16 cellular contexts compared by ENCODE assay signal in the genomic region with DNA sequence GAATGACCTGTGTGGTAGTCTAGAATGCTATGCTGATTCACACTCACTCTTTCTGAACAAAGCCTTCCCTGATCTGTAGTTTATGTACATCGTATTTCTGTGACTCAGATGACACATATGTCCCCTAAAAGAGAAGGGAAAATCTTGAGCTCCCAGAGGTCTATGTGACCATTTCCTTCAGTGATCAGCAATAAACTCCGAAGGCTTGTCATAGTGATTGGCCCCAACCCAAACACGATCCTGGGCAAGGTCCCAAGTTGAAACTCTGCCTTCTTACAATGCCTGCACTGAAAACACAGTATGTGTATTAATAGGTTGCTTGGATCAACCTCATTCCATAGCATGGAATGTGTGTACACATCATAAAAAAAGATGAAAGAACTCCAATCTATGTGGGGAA.
A peak's percentile ranks its signal among the peaks of the same experiment; 100 is the strongest.
DNase-seq lines count a peak whose midpoint lies in the region; ATAC-seq and TF ChIP-seq lines count a peak whose summit lies in the region.
"Had no signal": no experiment of that assay in that cellular context is flagged by ENCODE, and none has a peak within 500 bp of the region (broad histone marks: within the 10 kb centered on the region; RNA-seq: fewer than 3 reads in every experiment).

No MANE protein-coding gene starts in this region.

- DNase-seq in HuH-7 (ENCODE audit: low spot score) (peak; percentile 16), choroid plexus epithelial cell (ENCODE audit: low read depth) (peak; percentile 61), lung microvascular endothelial cell (ENCODE audit: low read depth in 2 of 2) (peak; percentile 46 to 61), vagina (ENCODE audit: extremely low spot score in 2 of 2) (no peak), mesenteric fat pad (ENCODE audit: low spot score) (no peak), T-cell (no peak)
- DNase-seq in stimulated activated effector memory CD8-positive, alpha-beta T cell treated with anti-CD3 and anti-CD28 coated beads, Interleukin-12 subunit alpha, Interleukin-12 subunit beta, amount 100 ng/mL, for 72 hours (ENCODE audit: low spot score in 2 of 2) = no peak
- DNase-seq: activated naive CD8-positive, alpha-beta T cell treated with anti-CD3 and anti-CD28 coated beads, Interleukin-2, amount 50 U/mL, for 24 hours; DMS53; NCI-H774; SIG-M5; stimulated activated CD4-positive, alpha-beta T cell treated with anti-CD3 and anti-CD28 coated beads, Interleukin-15, amount 100 ng/mL, for 24 hours; upper lobe of right lung; WERI-Rb-1 had no signal

- no peaks in the 10 kb centered on the region for H3K4me1 ChIP-seq in vagina
- H3K4me1 ChIP-seq: upper lobe of right lung had no signal

- intact Hi-C loops in vagina (cut with DNase I) = no loop called here

- no peaks in the 10 kb centered on the region for H3K9me3 ChIP-seq in vagina
- H3K9me3 ChIP-seq: upper lobe of right lung had no signal

- H3K4me3 ChIP-seq in choroid plexus epithelial cell (ENCODE audit: low read depth, low read length) (no peak overlapping the region), vagina (no peak overlapping the region)
- H3K4me3 ChIP-seq: GM23338, upper lobe of right lung had no signal

- H3K36me3 Mint-ChIP-seq in T-cell = no peaks in the 10 kb centered on the region
- H3K36me3 Mint-ChIP-seq in stimulated activated effector memory CD8-positive, alpha-beta T cell treated with anti-CD3 and anti-CD28 coated beads, Interleukin-12 subunit alpha, Interleukin-12 subunit beta, amount 100 ng/mL, for 72 hours = no peaks in the 10 kb centered on the region

- H3K27ac ChIP-seq in 22Rv1 (peak overlapping the region; percentile 55), vagina (no peak overlapping the region)
- H3K27ac ChIP-seq: upper lobe of right lung, WERI-Rb-1 had no signal

- H3K36me3 ChIP-seq in vagina = no peaks in the 10 kb centered on the region
- H3K36me3 ChIP-seq: upper lobe of right lung, WERI-Rb-1 had no signal

- H3K9me3 Mint-ChIP-seq in T-cell = peaks cover 0 to 5% (median 3%) of the 10 kb centered on the region in 3 donors
- peaks cover 3% of the 10 kb centered on the region for H3K9me3 Mint-ChIP-seq in stimulated activated effector memory CD8-positive, alpha-beta T cell treated with anti-CD3 and anti-CD28 coated beads, Interleukin-12 subunit alpha, Interleukin-12 subunit beta, amount 100 ng/mL, for 72 hours
- H3K9me3 Mint-ChIP-seq: GM23338 had no signal

- CTCF ChIA-PET in T-cell (lab: Charles Lee) = no interaction called here

- POLR2A ChIA-PET in T-cell (lab: Charles Lee) = no interaction called here

- TF ChIP-seq POLR2A in vagina (IDR thresholded peaks at IDR 0.05) = no peak

- no peaks in the 10 kb centered on the region for H3K4me1 Mint-ChIP-seq in T-cell
- no peaks in the 10 kb centered on the region for H3K4me1 Mint-ChIP-seq in stimulated activated effector memory CD8-positive, alpha-beta T cell treated with anti-CD3 and anti-CD28 coated beads, Interleukin-12 subunit alpha, Interleukin-12 subunit beta, amount 100 ng/mL, for 72 hours
- H3K4me1 Mint-ChIP-seq: activated naive CD8-positive, alpha-beta T cell treated with anti-CD3 and anti-CD28 coated beads, Interleukin-2, amount 50 U/mL, for 24 hours had no signal

- H3K4me3 Mint-ChIP-seq in T-cell = no peak overlapping the region
- no peak overlapping the region for H3K4me3 Mint-ChIP-seq in stimulated activated effector memory CD8-positive, alpha-beta T cell treated with anti-CD3 and anti-CD28 coated beads, Interleukin-12 subunit alpha, Interleukin-12 subunit beta, amount 100 ng/mL, for 72 hours
- H3K4me3 Mint-ChIP-seq: activated naive CD8-positive, alpha-beta T cell treated with anti-CD3 and anti-CD28 coated beads, Interleukin-2, amount 50 U/mL, for 24 hours; GM23338 had no signal

- no peaks in the 10 kb centered on the region for H3K27me3 Mint-ChIP-seq in T-cell
- H3K27me3 Mint-ChIP-seq: activated naive CD8-positive, alpha-beta T cell treated with anti-CD3 and anti-CD28 coated beads, Interleukin-2, amount 50 U/mL, for 24 hours had no signal

- H3K27me3 ChIP-seq in vagina = no peaks in the 10 kb centered on the region
- H3K27me3 ChIP-seq: upper lobe of right lung had no signal

- no peak overlapping the region for H3K27ac Mint-ChIP-seq in T-cell
- no peak overlapping the region for H3K27ac Mint-ChIP-seq in stimulated activated effector memory CD8-positive, alpha-beta T cell treated with anti-CD3 and anti-CD28 coated beads, Interleukin-12 subunit alpha, Interleukin-12 subunit beta, amount 100 ng/mL, for 72 hours
- H3K27ac Mint-ChIP-seq: activated naive CD8-positive, alpha-beta T cell treated with anti-CD3 and anti-CD28 coated beads, Interleukin-2, amount 50 U/mL, for 24 hours; GM23338 had no signal

- ATAC-seq in T-cell (replicated peaks in 1 of 4) = no peak
- ATAC-seq in stimulated activated effector memory CD8-positive, alpha-beta T cell treated with anti-CD3 and anti-CD28 coated beads, Interleukin-12 subunit alpha, Interleukin-12 subunit beta, amount 100 ng/mL, for 72 hours = no peak
- ATAC-seq: activated naive CD8-positive, alpha-beta T cell treated with anti-CD3 and anti-CD28 coated beads, Interleukin-2, amount 50 U/mL, for 24 hours; GM23338; upper lobe of right lung had no signal

- no peak for TF ChIP-seq CTCF in 22Rv1 (IDR thresholded peaks at IDR 0.05)
- no peak for TF ChIP-seq CTCF in choroid plexus epithelial cell (conservative IDR thresholded peaks at IDR 0.05; ENCODE audit: low read depth, low read length)
- TF ChIP-seq CTCF in vagina (IDR thresholded peaks at IDR 0.05) = no peak

Comparison
In these comparisons a context has a peak if more than half of its experiments do, and no peak if none do; other contexts are left out.
1. DNase-seq: peak in HuH-7 (single experiment), choroid plexus epithelial cell (single experiment) and lung microvascular endothelial cell (2 of 2); none in vagina (0 of 2), mesenteric fat pad (single experiment), T-cell (0 of 34) and stimulated activated effector memory CD8-positive, alpha-beta T cell treated with anti-CD3 and anti-CD28 coated beads, Interleukin-12 subunit alpha, Interleukin-12 subunit beta, amount 100 ng/mL, for 72 hours (0 of 2).